ENCODE assay signal across 8 cellular contexts in the genomic region with DNA sequence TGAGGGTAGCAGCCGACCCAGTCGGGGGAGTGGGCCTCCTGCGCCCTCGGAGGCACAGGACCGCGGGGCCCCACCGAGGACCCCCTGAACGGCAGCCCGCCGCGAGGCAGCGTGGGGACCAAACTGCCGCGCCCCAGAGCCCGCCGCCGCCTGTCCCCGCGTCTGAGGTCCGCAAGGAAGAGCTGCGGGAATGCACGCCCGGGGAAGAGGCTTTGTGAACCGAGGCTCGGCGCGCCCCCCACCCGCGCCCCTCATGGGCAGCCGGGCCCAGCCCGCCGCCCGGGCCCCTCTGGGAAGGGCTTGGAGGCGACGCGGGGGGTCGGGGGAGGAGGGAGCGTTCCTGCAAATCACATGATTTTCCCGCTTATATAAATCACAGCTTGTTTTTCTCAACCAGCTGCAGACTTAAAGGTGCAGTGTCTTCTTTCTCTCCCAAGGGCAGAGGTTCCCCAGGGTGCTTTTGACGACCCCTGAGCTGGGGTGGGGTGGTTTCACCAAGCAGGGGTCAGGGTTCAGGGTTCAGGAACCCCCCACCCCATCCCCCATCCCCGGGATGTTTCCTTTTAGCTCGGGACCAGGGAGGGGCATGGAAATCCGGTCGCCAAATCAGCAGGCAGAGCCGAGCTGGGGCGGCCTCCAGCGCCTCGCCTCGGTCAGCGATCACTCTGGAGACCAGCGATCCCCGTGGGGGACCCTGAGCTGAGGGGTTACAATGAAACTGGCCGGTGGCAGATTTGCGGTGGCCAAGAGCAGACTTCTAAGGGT. TPM values are rescaled to one million over a fixed set of nuclear protein-coding genes. Genes with fewer than 3 reads are reported as not detected.
DNase-seq lines count a peak whose midpoint lies in the region; ATAC-seq and TF ChIP-seq lines count a peak whose summit lies in the region.

No MANE protein-coding gene starts in this region.

- peak overlapping the region; percentile 57 for H3K4me3 ChIP-seq in ovary

- TF ChIP-seq POLR2A in ovary (IDR thresholded peaks at IDR 0.05): peak; percentile 88

- 1 to 3% (median 1%) methylated on average over 28 to 54 of the region's 54 CpGs for WGBS in ovary, 3 donors

- H3K36me3 ChIP-seq in ovary: no peaks in the 10 kb centered on the region

- no peaks in the 10 kb centered on the region for H3K27me3 ChIP-seq in ovary

- peaks cover 44% of the 10 kb centered on the region for H3K4me1 ChIP-seq in ovary (ENCODE audit: insufficient read depth)

- DNase-seq in DMS 273 (lab: John Stamatoyannopoulos, UW; ENCODE audit: unreplicated experiment): peak; percentile 74
- no peak for DNase-seq in DMS 273 treated with DMSO at 0.1 percent for 48 hours (lab: John Stamatoyannopoulos, UW)
- peak; percentile 44 for DNase-seq in NCI-H345 (lab: John Stamatoyannopoulos, UW)
- peak; percentile 88 for DNase-seq in left ventricle myocardium superior
- peak; percentile 87 to 91 (median 89) for DNase-seq in ovary
- no peak for DNase-seq in germinal center (ENCODE audit: low spot score)

- ATAC-seq in left ventricle myocardium superior (peak; percentile 64), HG02970 (IDR thresholded peaks at IDR 0.05; ENCODE audit: low FRiP score, unreplicated experiment) (no peak)

- intact Hi-C loops in left ventricle myocardium superior (cut with micrococcal nuclease): loop anchor here (5.0 kb wide), 1 partner anchor 64 kb away; no protein-coding TSS in a partner anchor
- intact Hi-C loops in ovary (cut with DNase I): loop anchor here (2.0 to 5.0 kb wide), 4 partner anchors 49 to 66 kb away; a partner anchor contains a TSS

- TF ChIP-seq EP300 in ovary (IDR thresholded peaks at IDR 0.05): peak; percentile 93

- peak in 2 of 3 donors; percentile 5 to 49 for TF ChIP-seq CTCF in ovary (IDR thresholded peaks at IDR 0.05)

- no peaks in the 10 kb centered on the region for H3K9me3 ChIP-seq in ovary

- H3K27ac ChIP-seq in angular gyrus (ENCODE audit: low read depth, low read length) (peak overlapping the region; percentile 98), ovary (peak overlapping the region; percentile 86 to 100)

RNA-seq across cellular contexts. Expression of a gene that starts 44.7 kb away (rescaled TPM):
- total RNA-seq in left ventricle myocardium superior: 8.3 TPM
- total RNA-seq in ovary: 1 to 10 TPM; 2.7 to 5.5 (median 5.1) TPM
- 1 to 10 TPM; 3.6 to 4.0 TPM for polyA plus RNA-seq in ovary

RNA-seq across cellular contexts. Expression of a gene that starts 50.1 kb away (rescaled TPM):
- total RNA-seq in left ventricle myocardium superior (104 TPM), ovary (100 to 1,000 TPM in 6 of 7 donors, 10 to 100 TPM in 1; 73.1 to 212 (median 189) TPM)
- polyA plus RNA-seq in ovary: 100 to 1,000 TPM in 1 of 2 donors, 10 to 100 TPM in 1; 94.8 to 165 TPM

Comparison
In these comparisons a context has a peak if more than half of its experiments do, and no peak if none do; other contexts are left out.
1. DNase-seq: peak in DMS 273 (single experiment), NCI-H345 (single experiment), left ventricle myocardium superior (single experiment) and ovary (5 of 5); none in DMS 273 treated with DMSO at 0.1 percent for 48 hours (single experiment) and germinal center (single experiment).